Comparison of ENCODE assay signal across 26 cellular contexts in the genomic region with DNA sequence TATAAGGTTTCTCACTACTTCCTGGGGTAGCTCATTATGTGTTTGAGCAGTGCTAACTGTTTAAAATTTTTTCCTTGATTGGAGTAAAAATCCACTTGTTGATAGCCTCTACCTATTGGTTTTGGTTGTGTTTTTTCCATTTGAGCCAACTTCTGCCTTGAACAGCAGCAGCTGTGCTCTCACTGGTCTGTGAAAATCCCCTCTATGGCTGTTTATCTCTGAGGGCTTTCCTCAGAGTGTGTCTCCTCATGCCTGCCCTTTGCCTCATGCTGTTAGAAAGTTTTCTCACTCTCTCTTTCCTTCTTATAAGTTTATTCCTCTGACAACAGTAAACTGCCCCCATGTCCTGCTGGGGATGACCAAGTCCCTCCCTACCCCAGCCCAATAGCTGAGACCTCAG. TPM values are rescaled to one million over a fixed set of nuclear protein-coding genes. Genes with fewer than 3 reads are reported as not detected.
"Had no signal": no experiment of that assay in that cellular context is flagged by ENCODE, and none has a peak within 500 bp of the region (broad histone marks: within the 10 kb centered on the region; RNA-seq: fewer than 3 reads in every experiment).

No MANE protein-coding gene starts in this region.

- H3K36me3 Mint-ChIP-seq: activated CD8-positive, alpha-beta memory T cell treated with anti-CD3 and anti-CD28 coated beads, Interleukin-2, amount 10 ng/mL, durations not matched to agents 7 days and 5 days; activated naive CD4-positive, alpha-beta T cell treated with anti-CD3 and anti-CD28 coated beads, Interleukin-2, amount 50 U/mL, for 24 hours had no signal

- H3K4me3 Mint-ChIP-seq: activated CD8-positive, alpha-beta memory T cell treated with anti-CD3 and anti-CD28 coated beads, Interleukin-2, amount 10 ng/mL, durations not matched to agents 7 days and 5 days; activated naive CD4-positive, alpha-beta T cell treated with anti-CD3 and anti-CD28 coated beads, Interleukin-2, amount 50 U/mL, for 24 hours; activated T-cell treated with anti-CD3 and anti-CD28 coated beads, Interleukin-2, amount 50 U/mL, for 24 hours; activated T-helper 1 cell treated with anti-CD3 and anti-CD28 coated beads, Interleukin-12 subunit alpha, Interleukin-12 subunit beta, Interleukin-2, Interleukin-4 antibody, amounts not matched to agents 30 ng/mL and 10 ng/mL and 1 ng/mL, durations not matched to agents 14 hours and 24 hours and 36 hours had no signal

- DNase-seq: activated CD4-positive, alpha-beta T cell treated with anti-CD3 and anti-CD28 coated beads for 4 hours; activated CD8-positive, alpha-beta memory T cell treated with anti-CD3 and anti-CD28 coated beads, Interleukin-2, amount 10 ng/mL, durations not matched to agents 7 days and 5 days; activated effector memory CD4-positive, alpha-beta T cell treated with Interleukin-2 at 50 U/mL for 16 hours; activated naive CD4-positive, alpha-beta T cell; activated T-cell treated with anti-CD3 and anti-CD28 coated beads, Interleukin-2, amount 50 U/mL, for 24 hours; MG63; MV-4-11; NCI-H1092 treated with DMSO at 0.1 percent for 48 hours; NCI-H1417 treated with DMSO at 0.1 percent for 48 hours; NCI-H1694; NCI-H2029 treated with DMSO at 0.1 percent for 48 hours; NCI-H345; NCI-H510A; NCI-H526 treated with DMSO at 0.1 percent for 48 hours; NK-92 treated with Interleukin-12 subunit alpha and Interleukin-12 subunit beta, amount 100 ng/mL, for 24 hours; OCI-M1; RPMI8226; SK-N-SH; T-helper 1 cell; WERI-Rb-1 had no signal

- H3K9me3 Mint-ChIP-seq: activated naive CD4-positive, alpha-beta T cell treated with anti-CD3 and anti-CD28 coated beads, Interleukin-2, amount 50 U/mL, for 24 hours; activated T-cell treated with anti-CD3 and anti-CD28 coated beads, Interleukin-2, amount 50 U/mL, for 24 hours; activated T-helper 1 cell treated with anti-CD3 and anti-CD28 coated beads, Interleukin-12 subunit alpha, Interleukin-12 subunit beta, Interleukin-2, Interleukin-4 antibody, amounts not matched to agents 30 ng/mL and 10 ng/mL and 1 ng/mL, durations not matched to agents 14 hours and 24 hours and 36 hours had no signal

- ATAC-seq: activated CD8-positive, alpha-beta memory T cell treated with anti-CD3 and anti-CD28 coated beads, Interleukin-2, amount 10 ng/mL, durations not matched to agents 7 days and 5 days; Panc1; Right ventricle myocardium inferior had no signal

- H3K27ac Mint-ChIP-seq: activated CD8-positive, alpha-beta memory T cell treated with anti-CD3 and anti-CD28 coated beads, Interleukin-2, amount 10 ng/mL, durations not matched to agents 7 days and 5 days; activated naive CD4-positive, alpha-beta T cell treated with anti-CD3 and anti-CD28 coated beads, Interleukin-2, amount 50 U/mL, for 24 hours; activated T-cell treated with anti-CD3 and anti-CD28 coated beads, Interleukin-2, amount 50 U/mL, for 24 hours; activated T-helper 1 cell treated with anti-CD3 and anti-CD28 coated beads, Interleukin-12 subunit alpha, Interleukin-12 subunit beta, Interleukin-2, Interleukin-4 antibody, amounts not matched to agents 30 ng/mL and 10 ng/mL and 1 ng/mL, durations not matched to agents 14 hours and 24 hours and 36 hours had no signal

- H3K27me3 Mint-ChIP-seq: activated T-cell treated with anti-CD3 and anti-CD28 coated beads, Interleukin-2, amount 50 U/mL, for 24 hours had no signal

RNA-seq across cellular contexts. Expression of gene REG4, which starts 14.1 kb away (rescaled TPM):
- total RNA-seq: cardiac septum; Right ventricle myocardium inferior; T-helper 2 cell treated with Interferon-gamma antibody and Interleukin-4, amounts not matched to agents 100 ng/mL and 5 ng/mL, for 36 hours had no signal

RNA-seq across cellular contexts. Expression of gene HMGCS2, which starts 28.4 kb away (rescaled TPM):
- total RNA-seq: activated CD8-positive, alpha-beta memory T cell treated with anti-CD3 and anti-CD28 coated beads, Interleukin-2, amount 10 ng/mL, durations not matched to agents 7 days and 5 days; activated T-helper 1 cell treated with anti-CD3 and anti-CD28 coated beads, Interleukin-12 subunit alpha, Interleukin-12 subunit beta, Interleukin-2, Interleukin-4 antibody, amounts not matched to agents 30 ng/mL and 10 ng/mL and 1 ng/mL, durations not matched to agents 14 hours and 24 hours and 36 hours; T-helper 2 cell treated with Interferon-gamma antibody and Interleukin-4, amounts not matched to agents 100 ng/mL and 5 ng/mL, for 36 hours had no signal
